Comparison of ENCODE assay signal across 2 cellular contexts in genomic region chr3:47260605-47261004, GRCh38.
TF ChIP-seq lines count a peak whose summit lies in the region.

No MANE protein-coding gene starts in this region.

TF ChIP-seq in HCT116, 20 proteins besides CTCF, POLR2A, EP300 and RAD21:
- TF ChIP-seq MAX (IDR thresholded peaks at IDR 0.05): no peak
- no peak for TF ChIP-seq ZFX (IDR thresholded peaks at IDR 0.05)
- TF ChIP-seq EZH2phosphoT487 (IDR thresholded peaks at IDR 0.05; ENCODE audit: borderline replicate concordance): no peak
- TF ChIP-seq JUND (IDR thresholded peaks at IDR 0.05): no peak
- no peak for TF ChIP-seq ELF1 (IDR thresholded peaks at IDR 0.05; ENCODE audit: borderline replicate concordance, low read depth)
- no peak for TF ChIP-seq CEBPB (IDR thresholded peaks at IDR 0.05; ENCODE audit: low read depth)
- TF ChIP-seq EZH2 (IDR thresholded peaks at IDR 0.05): no peak
- no peak for TF ChIP-seq SRF (IDR thresholded peaks at IDR 0.05; ENCODE audit: low read depth)
- TF ChIP-seq, protein P1, sequence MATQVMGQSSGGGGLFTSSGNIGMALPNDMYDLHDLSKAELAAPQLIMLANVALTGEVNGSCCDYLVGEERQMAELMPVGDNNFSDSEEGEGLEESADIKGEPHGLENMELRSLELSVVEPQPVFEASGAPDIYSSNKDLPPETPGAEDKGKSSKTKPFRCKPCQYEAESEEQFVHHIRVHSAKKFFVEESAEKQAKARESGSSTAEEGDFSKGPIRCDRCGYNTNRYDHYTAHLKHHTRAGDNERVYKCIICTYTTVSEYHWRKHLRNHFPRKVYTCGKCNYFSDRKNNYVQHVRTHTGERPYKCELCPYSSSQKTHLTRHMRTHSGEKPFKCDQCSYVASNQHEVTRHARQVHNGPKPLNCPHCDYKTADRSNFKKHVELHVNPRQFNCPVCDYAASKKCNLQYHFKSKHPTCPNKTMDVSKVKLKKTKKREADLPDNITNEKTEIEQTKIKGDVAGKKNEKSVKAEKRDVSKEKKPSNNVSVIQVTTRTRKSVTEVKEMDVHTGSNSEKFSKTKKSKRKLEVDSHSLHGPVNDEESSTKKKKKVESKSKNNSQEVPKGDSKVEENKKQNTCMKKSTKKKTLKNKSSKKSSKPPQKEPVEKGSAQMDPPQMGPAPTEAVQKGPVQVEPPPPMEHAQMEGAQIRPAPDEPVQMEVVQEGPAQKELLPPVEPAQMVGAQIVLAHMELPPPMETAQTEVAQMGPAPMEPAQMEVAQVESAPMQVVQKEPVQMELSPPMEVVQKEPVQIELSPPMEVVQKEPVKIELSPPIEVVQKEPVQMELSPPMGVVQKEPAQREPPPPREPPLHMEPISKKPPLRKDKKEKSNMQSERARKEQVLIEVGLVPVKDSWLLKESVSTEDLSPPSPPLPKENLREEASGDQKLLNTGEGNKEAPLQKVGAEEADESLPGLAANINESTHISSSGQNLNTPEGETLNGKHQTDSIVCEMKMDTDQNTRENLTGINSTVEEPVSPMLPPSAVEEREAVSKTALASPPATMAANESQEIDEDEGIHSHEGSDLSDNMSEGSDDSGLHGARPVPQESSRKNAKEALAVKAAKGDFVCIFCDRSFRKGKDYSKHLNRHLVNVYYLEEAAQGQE (IDR thresholded peaks at IDR 0.05; ENCODE audit: low read depth): no peak
- no peak for TF ChIP-seq FOSL1 (IDR thresholded peaks at IDR 0.05; ENCODE audit: low read depth)
- no peak for TF ChIP-seq TCF7L2 (IDR thresholded peaks at IDR 0.05; ENCODE audit: borderline replicate concordance, extremely low read depth, insufficient read depth, insufficient read length)
- TF ChIP-seq SIN3A (IDR thresholded peaks at IDR 0.05; ENCODE audit: low read depth): no peak
- TF ChIP-seq EGR1 (IDR thresholded peaks at IDR 0.05; ENCODE audit: low read depth): no peak
- TF ChIP-seq SP1 (IDR thresholded peaks at IDR 0.05; ENCODE audit: low read depth): no peak

TF ChIP-seq in H1, 55 proteins besides CTCF, POLR2A, EP300 and RAD21:
- no peak for TF ChIP-seq TCF12 (IDR thresholded peaks at IDR 0.05; ENCODE audit: low read depth, low read length)
- no peak for TF ChIP-seq NANOG (IDR thresholded peaks at IDR 0.05; ENCODE audit: insufficient read depth, low read depth, low read length, poor library complexity, severe bottlenecking)
- TF ChIP-seq YY1 (IDR thresholded peaks at IDR 0.05; ENCODE audit: low read depth, low read length): no peak
- no peak for TF ChIP-seq MAFK (IDR thresholded peaks at IDR 0.05; ENCODE audit: low read depth, low read length)
- no peak for TF ChIP-seq CBX5 (IDR thresholded peaks at IDR 0.05; ENCODE audit: low read depth, low read length)
- no peak for TF ChIP-seq CBX8 (IDR thresholded peaks at IDR 0.05; ENCODE audit: borderline replicate concordance, low read depth, low read length)
- no peak for TF ChIP-seq JUND (IDR thresholded peaks at IDR 0.05; ENCODE audit: low read length)
- no peak for TF ChIP-seq HDAC2 (IDR thresholded peaks at IDR 0.05; ENCODE audit: borderline replicate concordance in 1 of 2, low read depth in 2 of 2, low read length in 2 of 2)
- TF ChIP-seq SAP30 (IDR thresholded peaks at IDR 0.05; ENCODE audit: insufficient read depth, insufficient replicate concordance, low read length): no peak
- no peak for TF ChIP-seq CREB1 (IDR thresholded peaks at IDR 0.05)
- TF ChIP-seq CTBP2 (IDR thresholded peaks at IDR 0.05; ENCODE audit: borderline replicate concordance, insufficient read depth, insufficient read length, low read length): no peak
- TF ChIP-seq ATF3 (IDR thresholded peaks at IDR 0.05; ENCODE audit: insufficient read depth, low read depth, low read length): no peak
- no peak for TF ChIP-seq FOSL1 (IDR thresholded peaks at IDR 0.05; ENCODE audit: insufficient read depth, low read depth, low read length)
- no peak for TF ChIP-seq SIN3A (conservative IDR thresholded peaks at IDR 0.05 in 1 of 2, IDR thresholded peaks at IDR 0.05 in 1 of 2; ENCODE audit: low read depth in 1 of 2, low read length in 2 of 2)
- TF ChIP-seq POLR2AphosphoS5 (IDR thresholded peaks at IDR 0.05; ENCODE audit: low read depth, low read length): no peak
- TF ChIP-seq RFX5 (IDR thresholded peaks at IDR 0.05; ENCODE audit: borderline replicate concordance, low read depth, low read length): no peak
- no peak for TF ChIP-seq BRCA1 (IDR thresholded peaks at IDR 0.05; ENCODE audit: low read depth, low read length)
- TF ChIP-seq BCL11A (IDR thresholded peaks at IDR 0.05; ENCODE audit: low read depth in 2 of 2, low read length in 2 of 2): no peak
